Comparison of ENCODE assay signal across 8 cellular contexts in the genomic region with DNA sequence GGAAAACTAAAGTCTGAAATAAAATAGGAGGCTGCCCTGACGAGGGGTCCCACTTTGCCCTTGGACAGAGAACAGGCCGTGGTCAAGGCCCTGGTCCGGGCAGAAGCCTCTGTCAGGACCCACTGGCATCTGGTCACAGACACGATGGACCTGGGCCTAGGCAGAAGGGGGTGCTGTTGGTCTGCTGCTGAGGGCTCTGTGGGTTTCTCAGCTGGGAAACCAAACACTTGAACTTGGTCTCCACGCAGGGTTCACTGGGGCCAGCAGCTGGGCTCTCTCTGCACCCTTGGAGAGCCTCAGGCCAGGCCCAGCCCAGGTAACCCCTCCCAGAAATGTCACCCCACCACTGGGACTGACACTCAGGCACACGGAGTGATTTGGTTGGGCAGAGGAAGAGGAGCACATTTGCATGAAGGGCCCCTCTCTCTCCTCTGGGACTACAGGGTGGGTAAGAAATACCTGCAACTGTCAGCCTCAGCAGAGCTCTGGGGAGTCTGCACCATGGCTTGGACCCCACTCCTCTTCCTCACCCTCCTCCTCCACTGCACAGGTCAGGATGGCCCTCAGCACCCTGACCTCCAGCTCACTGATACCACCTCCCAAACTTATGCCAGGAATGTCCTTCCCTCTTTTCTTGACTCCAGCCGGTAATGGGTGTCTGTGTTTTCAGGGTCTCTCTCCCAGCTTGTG. TPM values are rescaled to one million over a fixed set of nuclear protein-coding genes. Genes with fewer than 3 reads are reported as not detected.
A peak's percentile ranks its signal among the peaks of the same experiment; 100 is the strongest.
DNase-seq lines count a peak whose midpoint lies in the region; ATAC-seq, FAIRE-seq and TF ChIP-seq lines count a peak whose summit lies in the region.

No MANE protein-coding gene starts in this region.

- no peaks in the 10 kb centered on the region for H3K27me3 Mint-ChIP-seq in stimulated activated memory B cell treated with anti-CD40 and anti-IgM and Interleukin-4, amounts not matched to agents 10 μg/mL and 1 μg/mL and 100 μg/mL, for 72 hours
- H3K27me3 Mint-ChIP-seq in natural killer cell (ENCODE audit: low read depth in 2 of 2): peaks cover 4 to 8% of the 10 kb centered on the region in 2 donors
- peaks cover 4% of the 10 kb centered on the region for H3K27me3 Mint-ChIP-seq in activated T-cell treated with anti-CD3 and anti-CD28 coated beads, Interleukin-2, amount 50 U/mL, for 4 hours (ENCODE audit: low read depth)

- H3K4me1 Mint-ChIP-seq in stimulated activated memory B cell treated with anti-CD40 and anti-IgM and Interleukin-4, amounts not matched to agents 10 μg/mL and 1 μg/mL and 100 μg/mL, for 72 hours: peaks cover 72% of the 10 kb centered on the region
- H3K4me1 Mint-ChIP-seq in natural killer cell: no peaks in the 10 kb centered on the region
- H3K4me1 Mint-ChIP-seq in activated T-cell treated with anti-CD3 and anti-CD28 coated beads, Interleukin-2, amount 50 U/mL, for 4 hours (ENCODE audit: low read depth): no peaks in the 10 kb centered on the region

- no peak overlapping the region for H3K27ac ChIP-seq in endothelial cell of umbilical vein (ENCODE audit: insufficient read depth, low read depth, low read length)

- no peaks in the 10 kb centered on the region for H3K36me3 Mint-ChIP-seq in stimulated activated memory B cell treated with anti-CD40 and anti-IgM and Interleukin-4, amounts not matched to agents 10 μg/mL and 1 μg/mL and 100 μg/mL, for 72 hours
- no peaks in the 10 kb centered on the region for H3K36me3 Mint-ChIP-seq in natural killer cell
- no peaks in the 10 kb centered on the region for H3K36me3 Mint-ChIP-seq in activated T-cell treated with anti-CD3 and anti-CD28 coated beads, Interleukin-2, amount 50 U/mL, for 4 hours (ENCODE audit: insufficient read depth)

- H3K9ac ChIP-seq in endothelial cell of umbilical vein (replicated peaks; ENCODE audit: extremely low read depth, insufficient read depth, low read length): no peak overlapping the region

- no peaks in the 10 kb centered on the region for H3K36me3 ChIP-seq in endothelial cell of umbilical vein (ENCODE audit: control insufficient read depth in 2 of 2, extremely low read depth in 1 of 2, insufficient read depth in 2 of 2, low read length in 2 of 2)

- no peaks in the 10 kb centered on the region for H3K9me3 ChIP-seq in endothelial cell of umbilical vein (replicated peaks; ENCODE audit: control insufficient read depth, insufficient read depth, low read length)

- dilution Hi-C loops in endothelial cell of umbilical vein (cut with MboI; ENCODE audit: extremely low pct_ligation_motif_present, low sequenced_read_pairs): no loop called here

- ATAC-seq in GM19023 (IDR thresholded peaks at IDR 0.05; ENCODE audit: unreplicated experiment): peak; percentile 48
- ATAC-seq in HG03521 (IDR thresholded peaks at IDR 0.05; ENCODE audit: unreplicated experiment): peak; percentile 55
- peak; percentile 89 for ATAC-seq in stimulated activated memory B cell treated with anti-CD40 and anti-IgM and Interleukin-4, amounts not matched to agents 10 μg/mL and 1 μg/mL and 100 μg/mL, for 72 hours
- ATAC-seq in natural killer cell: no peak
- ATAC-seq in activated T-cell treated with anti-CD3 and anti-CD28 coated beads, Interleukin-2, amount 50 U/mL, for 4 hours: no peak

- H3K4me3 ChIP-seq in endothelial cell of umbilical vein (replicated peaks in 1 of 3; ENCODE audit: insufficient read depth in 1 of 3, low read depth in 1 of 3, low read length in 3 of 3): no peak overlapping the region

- H3K27ac Mint-ChIP-seq in stimulated activated memory B cell treated with anti-CD40 and anti-IgM and Interleukin-4, amounts not matched to agents 10 μg/mL and 1 μg/mL and 100 μg/mL, for 72 hours: peak overlapping the region; percentile 94
- H3K27ac Mint-ChIP-seq in natural killer cell: no peak overlapping the region

- FAIRE-seq in endothelial cell of umbilical vein (lab: Jason Lieb, UNC): no peak

- H3K9me1 ChIP-seq in endothelial cell of umbilical vein (replicated peaks; ENCODE audit: control insufficient read depth, extremely low read depth, insufficient read depth, low read length): no peaks in the 10 kb centered on the region

- TF ChIP-seq CTCF in AG09319 (IDR thresholded peaks at IDR 0.05; ENCODE audit: low read depth, low read length): peak; percentile 0; the same call in 1 of the 2 replicates
- peak in 1 of 2 donors; percentile 39 for TF ChIP-seq CTCF in endothelial cell of umbilical vein (IDR thresholded peaks at IDR 0.05; ENCODE audit: extremely low read depth in 1 of 2, insufficient read depth in 1 of 2, low read depth in 1 of 2, low read length in 2 of 2)
- no peak for TF ChIP-seq CTCF in natural killer cell (IDR thresholded peaks at IDR 0.05)

- intact Hi-C loops in endothelial cell of umbilical vein (cut with micrococcal nuclease): no loop called here
- intact Hi-C loops in natural killer cell (cut with micrococcal nuclease): no loop called here

- no TSS peak for BruUV-seq in endothelial cell of umbilical vein (replicated peaks; lab: Mats Ljungman, UMichigan)

- no peak for DNase-seq in AG09319 (ENCODE audit: extremely low read depth, low read depth)
- DNase-seq in endothelial cell of umbilical vein (ENCODE audit: low read depth, low spot score): peak; percentile 9
- no peak for DNase-seq in natural killer cell
- DNase-seq in pons (ENCODE audit: low spot score): no peak
- DNase-seq in activated T-cell treated with anti-CD3 and anti-CD28 coated beads, Interleukin-2, amount 50 U/mL, for 4 hours: no peak

- peak overlapping the region; percentile 78 for H3K4me3 Mint-ChIP-seq in stimulated activated memory B cell treated with anti-CD40 and anti-IgM and Interleukin-4, amounts not matched to agents 10 μg/mL and 1 μg/mL and 100 μg/mL, for 72 hours
- no peak overlapping the region for H3K4me3 Mint-ChIP-seq in natural killer cell
- no peak overlapping the region for H3K4me3 Mint-ChIP-seq in activated T-cell treated with anti-CD3 and anti-CD28 coated beads, Interleukin-2, amount 50 U/mL, for 4 hours

- no peaks in the 10 kb centered on the region for H3K79me2 ChIP-seq in endothelial cell of umbilical vein (ENCODE audit: control insufficient read depth, insufficient read depth, low read length)

- H3K27me3 ChIP-seq in endothelial cell of umbilical vein (ENCODE audit: control insufficient read depth in 2 of 2, insufficient read depth in 2 of 2, low read length in 2 of 2): no peaks in the 10 kb centered on the region

- H4K20me1 ChIP-seq in endothelial cell of umbilical vein (replicated peaks; ENCODE audit: control insufficient read depth, extremely low read depth, insufficient read depth, low read length): no peaks in the 10 kb centered on the region

- no peak for TF ChIP-seq POLR2A in endothelial cell of umbilical vein (IDR thresholded peaks at IDR 0.05; ENCODE audit: low read depth, low read length)

- POLR2A ChIA-PET in endothelial cell of umbilical vein (lab: Charles Lee): no interaction called here

- H2AFZ ChIP-seq in endothelial cell of umbilical vein (ENCODE audit: low read depth, low read length): no peak overlapping the region

- no peak overlapping the region for H3K4me2 ChIP-seq in endothelial cell of umbilical vein (ENCODE audit: insufficient read depth, low read length)

- no peaks in the 10 kb centered on the region for H3K4me1 ChIP-seq in endothelial cell of umbilical vein (ENCODE audit: control insufficient read depth, extremely low read depth, insufficient read depth, low read length)

- CTCF ChIA-PET in endothelial cell of umbilical vein (lab: Charles Lee): interaction anchor here (0.6 to 1.3 kb wide), 4 partner anchors 12 to 177 kb away, joined by 3 to 8 read pairs (median 5); no protein-coding TSS in a partner anchor

- no peaks in the 10 kb centered on the region for H3K9me3 Mint-ChIP-seq in stimulated activated memory B cell treated with anti-CD40 and anti-IgM and Interleukin-4, amounts not matched to agents 10 μg/mL and 1 μg/mL and 100 μg/mL, for 72 hours
- H3K9me3 Mint-ChIP-seq in natural killer cell: no peaks in the 10 kb centered on the region
- no peaks in the 10 kb centered on the region for H3K9me3 Mint-ChIP-seq in activated T-cell treated with anti-CD3 and anti-CD28 coated beads, Interleukin-2, amount 50 U/mL, for 4 hours

TF ChIP-seq in endothelial cell of umbilical vein, 7 proteins besides CTCF, POLR2A, EP300 and RAD21:
- TF ChIP-seq MAX (IDR thresholded peaks at IDR 0.05; ENCODE audit: insufficient read depth, insufficient read length) (no peak), GATA2 (IDR thresholded peaks at IDR 0.05; ENCODE audit: insufficient read depth, insufficient read length, low read depth, low read length) (no peak), FOS (IDR thresholded peaks at IDR 0.05; ENCODE audit: borderline replicate concordance, insufficient read depth, low read length) (no peak), EZH2 (IDR thresholded peaks at IDR 0.05; ENCODE audit: borderline replicate concordance, low read depth, low read length, severe bottlenecking) (no peak), JUN (IDR thresholded peaks at IDR 0.05; ENCODE audit: borderline replicate concordance, insufficient read depth, insufficient read length, low read depth) (no peak), POLR2AphosphoS5 (IDR thresholded peaks at IDR 0.05; ENCODE audit: insufficient read depth, low read depth, low read length) (no peak)

RNA-seq across cellular contexts. Expression of gene TOP3B, which starts 48.1 kb away (rescaled TPM):
- 49.9 and 56.5 TPM in 2 replicates for total RNA-seq in endothelial cell of umbilical vein
- 25.2 and 28.3 TPM in 2 replicates for polyA plus RNA-seq in endothelial cell of umbilical vein
- polyA plus RNA-seq in endothelial cell of umbilical vein (2011; cell fraction: cytosol; rRNA removed): 11.4 and 15.4 TPM in 2 replicates
- 128 and 139 TPM in 2 replicates for polyA plus RNA-seq in endothelial cell of umbilical vein (2011; cell fraction: nucleus; rRNA removed)
- 20.7 and 28.7 TPM in 2 replicates for polyA plus RNA-seq in endothelial cell of umbilical vein (2012)
- 41.8 and 43.6 TPM in 2 replicates for polyA minus RNA-seq in endothelial cell of umbilical vein
- polyA minus RNA-seq in endothelial cell of umbilical vein (2011; cell fraction: cytosol; rRNA and poly(A)+ RNA removed): 12.7 TPM
- 54.6 and 65.8 TPM in 2 replicates for polyA minus RNA-seq in endothelial cell of umbilical vein (2011; cell fraction: nucleus; rRNA and poly(A)+ RNA removed)
- total RNA-seq in natural killer cell: 10 to 100 TPM; 45.8 to 66.0 (median 62.7) TPM
- 10 to 100 TPM; 39.3 to 45.2 (median 41.3) TPM for total RNA-seq in activated T-cell treated with anti-CD3 and anti-CD28 coated beads, Interleukin-2, amount 50 U/mL, for 4 hours

Comparison
In these comparisons a context has a peak if more than half of its experiments do, and no peak if none do; other contexts are left out.
1. ATAC-seq: peak in GM19023 (single experiment), HG03521 (single experiment) and stimulated activated memory B cell treated with anti-CD40 and anti-IgM and Interleukin-4, amounts not matched to agents 10 μg/mL and 1 μg/mL and 100 μg/mL, for 72 hours (single experiment); none in natural killer cell (0 of 3) and activated T-cell treated with anti-CD3 and anti-CD28 coated beads, Interleukin-2, amount 50 U/mL, for 4 hours (0 of 2).